In genomic region chr12:47973870-47974269, GRCh38 we compare ENCODE assay signal across 30 cellular contexts. TPM values are rescaled to one million over a fixed set of nuclear protein-coding genes. Genes with fewer than 3 reads are reported as not detected.
"Had no signal": no experiment of that assay in that cellular context is flagged by ENCODE, and none has a peak within 500 bp of the region (broad histone marks: within the 10 kb centered on the region; RNA-seq: fewer than 3 reads in every experiment).

No MANE protein-coding gene starts in this region.

- DNase-seq: colonic mucosa; cortex of kidney; effector CD8-positive, alpha-beta T cell; effector memory CD8-positive, alpha-beta T cell; endodermal cell; erythroblast; esophagus squamous epithelium; foreskin fibroblast; foreskin melanocyte; gastrocnemius medialis; glutamatergic neuron; head of caudate nucleus; heart right ventricle; hippocampal formation; left cardiac atrium; left lung; left ventricle myocardium superior; mesenchymal stem cell; mucosa of descending colon had no signal

- H3K4me3 ChIP-seq: colonic mucosa, esophagus squamous epithelium, gastrocnemius medialis, heart right ventricle, left lung, lung, mucosa of descending colon had no signal

- H3K27ac Mint-ChIP-seq: dendritic cell treated with granulocyte-macrophage colony-stimulating factor and Interleukin-4, amounts not matched to agents 40 ng/mL and 50 ng/mL, for 4 days; effector memory CD8-positive, alpha-beta T cell; endodermal cell; mesothelial cell of epicardium had no signal

- H3K4me3 Mint-ChIP-seq: dendritic cell treated with granulocyte-macrophage colony-stimulating factor and Interleukin-4, amounts not matched to agents 40 ng/mL and 50 ng/mL, for 4 days; effector memory CD8-positive, alpha-beta T cell; endodermal cell; mesothelial cell of epicardium had no signal

- H3K4me1 ChIP-seq: colonic mucosa, esophagus squamous epithelium, gastrocnemius medialis, left lung had no signal

- H3K9me3 Mint-ChIP-seq: dendritic cell treated with granulocyte-macrophage colony-stimulating factor and Interleukin-4, amounts not matched to agents 40 ng/mL and 50 ng/mL, for 4 days; effector memory CD8-positive, alpha-beta T cell; endodermal cell; mesothelial cell of epicardium had no signal

- H3K27me3 ChIP-seq: colonic mucosa, gastrocnemius medialis, heart right ventricle, left lung had no signal

- H3K4me1 Mint-ChIP-seq: endodermal cell had no signal

- H3K36me3 ChIP-seq: colonic mucosa, gastrocnemius medialis had no signal

- H3K9me3 ChIP-seq: colonic mucosa, esophagus squamous epithelium, gastrocnemius medialis, heart right ventricle, left lung, mucosa of descending colon had no signal

- H3K27ac ChIP-seq: colonic mucosa, epithelial cell of prostate, esophagus squamous epithelium, gastrocnemius medialis, heart right ventricle, left lung had no signal

- FAIRE-seq: endometrium, islet of Langerhans, keratinocyte had no signal

RNA-seq across cellular contexts. Expression of gene COL2A1, which starts 30.4 kb away (rescaled TPM):
- total RNA-seq: dermis microvascular lymphatic vessel endothelial cell, esophagus mucosa, esophagus squamous epithelium, gastrocnemius medialis, glomerular endothelial cell, left cardiac atrium, mesenteric fat pad had no signal
